In the genomic region with DNA sequence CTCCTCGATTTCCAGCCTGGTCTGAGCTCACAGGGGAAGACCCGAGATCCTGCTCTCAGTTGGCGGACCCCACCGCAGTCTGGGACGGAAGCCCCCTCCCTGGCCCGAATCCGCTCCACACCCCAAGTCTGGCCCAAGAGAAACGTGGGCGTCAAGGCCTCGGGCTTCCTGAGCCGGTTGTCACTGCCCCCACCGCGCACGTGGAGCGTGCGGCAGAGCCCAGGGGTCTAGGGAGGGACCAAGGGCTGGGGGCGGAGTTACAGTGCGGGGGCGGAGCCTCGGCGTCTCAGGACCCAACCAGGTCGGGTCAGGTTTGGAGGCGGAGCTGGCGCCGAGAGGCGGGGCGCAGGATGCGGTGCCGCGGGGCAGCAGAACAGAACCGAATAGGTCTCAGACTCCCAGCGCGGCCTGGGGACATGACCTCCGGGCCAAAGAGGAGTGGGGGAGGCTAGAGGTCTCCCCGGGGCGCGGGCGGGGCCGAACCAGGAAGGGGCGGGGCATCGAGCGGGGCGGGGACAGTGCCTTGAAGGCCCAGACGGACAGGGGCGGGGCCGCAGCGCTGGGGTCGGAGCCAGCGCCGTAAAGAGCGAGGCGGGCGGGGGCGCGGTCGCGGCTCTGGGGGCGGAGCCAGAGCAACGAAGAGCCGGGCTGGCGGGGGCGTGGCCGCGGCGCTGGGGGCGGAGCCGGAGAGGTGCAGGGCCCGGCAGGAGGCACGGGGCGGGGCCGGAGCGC, we compare ENCODE assay signal across 8 cellular contexts.
DNase-seq lines count a peak whose midpoint lies in the region; ATAC-seq lines count a peak whose summit lies in the region.

No MANE protein-coding gene starts in this region.

- H3K4me3 Mint-ChIP-seq in central memory CD8-positive, alpha-beta T cell, result peak overlapping the region; percentile 89

- H3K9me3 Mint-ChIP-seq in central memory CD8-positive, alpha-beta T cell, result no peaks in the 10 kb centered on the region

- no peaks in the 10 kb centered on the region for H3K27me3 Mint-ChIP-seq in central memory CD8-positive, alpha-beta T cell

- ATAC-seq in GM18519 (IDR thresholded peaks at IDR 0.05; ENCODE audit: low FRiP score, unreplicated experiment), result peak; percentile 37
- ATAC-seq in HG03064 (IDR thresholded peaks at IDR 0.05; ENCODE audit: low read depth, unreplicated experiment), result peak; percentile 42
- ATAC-seq in central memory CD8-positive, alpha-beta T cell (replicated peaks; ENCODE audit: extremely low read depth, poor library complexity, severe bottlenecking), result peak; percentile 57

- DNase-seq in 8988T, result peak; percentile 100
- DNase-seq in NCI-H2171 (lab: John Stamatoyannopoulos, UW), result peak; percentile 91
- peak; percentile 94 for DNase-seq in activated CD4-positive, CD25-positive, alpha-beta regulatory T cell treated with anti-CD3 and anti-CD28 coated beads, Interleukin-2, amount 50 U/mL, for 16 hours (ENCODE audit: low read depth, low spot score)
- DNase-seq in central memory CD8-positive, alpha-beta T cell (ENCODE audit: low spot score in 2 of 2), result peak; percentile 96 to 99
- peak; percentile 98 for DNase-seq in islet precursor cell
- peak; percentile 98 to 99 for DNase-seq in stimulated activated CD4-positive, alpha-beta T cell treated with anti-CD3 and anti-CD28 coated beads, Interleukin-12 subunit alpha, Interleukin-12 subunit beta, amount 100 ng/mL, for 24 hours (ENCODE audit: low read depth in 2 of 2)

- H3K27ac Mint-ChIP-seq in central memory CD8-positive, alpha-beta T cell (ENCODE audit: low read depth), result peak overlapping the region; percentile 83

- H3K4me1 Mint-ChIP-seq in central memory CD8-positive, alpha-beta T cell, result peaks cover 35% of the 10 kb centered on the region

- peaks cover 18% of the 10 kb centered on the region for H3K36me3 Mint-ChIP-seq in central memory CD8-positive, alpha-beta T cell (ENCODE audit: insufficient read depth)

Comparison
In these comparisons a context has a peak if more than half of its experiments do, and no peak if none do; other contexts are left out.
1. Peak in every context shown above with its lines: DNase-seq and ATAC-seq.